Comparison of ENCODE assay signal across 15 cellular contexts in the genomic region with DNA sequence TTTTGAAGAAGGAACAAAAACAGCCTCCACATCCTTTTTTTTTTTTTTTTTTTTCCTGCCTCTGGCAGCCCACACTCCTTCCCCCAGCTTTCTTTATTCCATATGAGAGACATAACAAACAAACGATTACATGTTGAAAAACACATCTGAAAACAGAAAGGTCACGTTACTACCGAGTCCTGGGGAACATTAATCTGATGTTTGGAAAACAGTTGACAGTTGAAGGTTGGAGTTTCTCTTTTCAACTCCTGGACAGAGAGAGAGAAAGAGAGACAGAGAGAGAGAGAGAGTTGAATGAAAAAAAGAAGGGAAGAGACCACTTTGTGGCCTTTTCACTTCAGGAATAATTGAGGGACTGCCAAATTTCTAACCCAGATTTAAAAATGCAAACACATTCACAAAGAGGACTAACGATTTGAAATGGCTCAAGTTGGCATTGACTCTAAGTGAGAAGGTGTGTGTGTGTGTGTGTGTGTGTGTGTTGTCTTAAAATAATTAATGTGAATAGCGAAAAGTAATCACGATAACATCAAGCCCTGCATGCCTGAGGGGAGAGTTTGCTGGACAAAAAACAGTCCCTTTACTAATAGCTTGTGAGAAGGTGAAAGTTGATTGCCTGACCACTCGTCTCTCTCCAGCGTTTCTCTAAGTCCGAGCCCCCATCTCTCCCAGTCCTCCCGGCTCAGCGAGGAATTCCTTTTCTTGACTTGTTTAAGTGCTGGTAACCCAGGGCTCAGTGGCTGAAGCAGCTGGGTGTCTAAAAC.
A peak's percentile ranks its signal among the peaks of the same experiment; 100 is the strongest.
DNase-seq lines count a peak whose midpoint lies in the region; ATAC-seq, FAIRE-seq and TF ChIP-seq lines count a peak whose summit lies in the region.
"Had no signal": no experiment of that assay in that cellular context is flagged by ENCODE, and none has a peak within 500 bp of the region (broad histone marks: within the 10 kb centered on the region; RNA-seq: fewer than 3 reads in every experiment).

No MANE protein-coding gene starts in this region.

- H3K4me1 ChIP-seq in BLaER1 treated with 17β-estradiol and CSF1 and Interleukin-3, amounts not matched to agents 10 nM and 100 nM = peaks cover 19 to 33% (median 26%) of the 10 kb centered on the region in 10 experiments
- peaks cover 2% of the 10 kb centered on the region; the same call in 1 of the 2 replicates for H3K4me1 ChIP-seq in H9 (ENCODE audit: insufficient read depth, low read length)
- no peaks in the 10 kb centered on the region for H3K4me1 ChIP-seq in K562 (replicated peaks in 1 of 2; ENCODE audit: control insufficient read depth in 2 of 2, insufficient read depth in 2 of 2, low read length in 2 of 2)
- H3K4me1 ChIP-seq in muscle layer of duodenum (ENCODE audit: control insufficient read depth in 1 of 2, insufficient read depth in 2 of 2, low read length in 2 of 2) = peaks cover 0 to 27% of the 10 kb centered on the region in 2 donors

- H3K4me2 ChIP-seq in BLaER1 treated with 17β-estradiol and CSF1 and Interleukin-3, amounts not matched to agents 10 nM and 100 nM = peak overlapping the region in 8 of 11 experiments; percentile 3 to 100 (median 94); a peak in 10 of 22 replicates
- peak overlapping the region; percentile 80 for H3K4me2 ChIP-seq in H9 (ENCODE audit: insufficient read depth, insufficient read length, low read length)
- no peak overlapping the region for H3K4me2 ChIP-seq in K562 (ENCODE audit: insufficient read depth, low read length)

- peaks cover 0 to 32% (median 23%) of the 10 kb centered on the region in 11 experiments; a peak in 17 of 22 replicates for H4K20me1 ChIP-seq in BLaER1 treated with 17β-estradiol and CSF1 and Interleukin-3, amounts not matched to agents 10 nM and 100 nM
- H4K20me1 ChIP-seq in H9 (ENCODE audit: control insufficient read depth, insufficient read depth, insufficient read length) (peaks cover 6% of the 10 kb centered on the region), K562 (replicated peaks; ENCODE audit: control insufficient read depth, insufficient read depth, low read length) (no peaks in the 10 kb centered on the region)

- no peak for TF ChIP-seq EP300 in K562 (IDR thresholded peaks at IDR 0.05; ENCODE audit: low read length)

- H2BK12ac ChIP-seq in H9 (ENCODE audit: insufficient read length, low read depth, low read length) = no peak overlapping the region

- no peak for ATAC-seq in K562

- H3K23ac ChIP-seq in H9 (ENCODE audit: insufficient read length, low read depth, low read length) = no peak overlapping the region

- H3K9ac ChIP-seq in BLaER1 treated with 17β-estradiol and CSF1 and Interleukin-3, amounts not matched to agents 10 nM and 100 nM = no peak overlapping the region
- no peak overlapping the region for H3K9ac ChIP-seq in H9 (ENCODE audit: extremely low read depth, insufficient read length, low read length)
- no peak overlapping the region for H3K9ac ChIP-seq in K562 (ENCODE audit: insufficient read depth in 1 of 2, low read depth in 2 of 2, low read length in 2 of 2)

- H3K56ac ChIP-seq in H9 (ENCODE audit: insufficient read length, low read depth, low read length) = no peak overlapping the region

- H2BK120ac ChIP-seq in H9 (ENCODE audit: low read depth, low read length, poor library complexity, severe bottlenecking) = no peak overlapping the region

- H3K23me2 ChIP-seq in H9 (ENCODE audit: insufficient read length, low read depth, low read length, poor library complexity, severe bottlenecking) = peaks cover 16% of the 10 kb centered on the region

- no peak overlapping the region for H3K4ac ChIP-seq in H9 (ENCODE audit: low read depth, low read length)

- H4K91ac ChIP-seq in H9 (ENCODE audit: insufficient read length, low read depth, low read length) = no peak overlapping the region

- no peaks in the 10 kb centered on the region for H3K79me2 ChIP-seq in H9 (ENCODE audit: insufficient read depth, low read length)
- H3K79me2 ChIP-seq in K562 (ENCODE audit: control insufficient read depth, insufficient read depth, low read length) = no peaks in the 10 kb centered on the region

- no peak overlapping the region; a peak in 1 of 20 replicates for H3K4me3 ChIP-seq in BLaER1 treated with 17β-estradiol and CSF1 and Interleukin-3, amounts not matched to agents 10 nM and 100 nM
- no peak overlapping the region for H3K4me3 ChIP-seq in K562
- peak overlapping the region; percentile 58 to 67 for H3K4me3 ChIP-seq in muscle layer of duodenum (ENCODE audit: low read depth in 1 of 2, low read length in 2 of 2)

- H3K14ac ChIP-seq in H9 (ENCODE audit: insufficient read depth, low read length) = no peak overlapping the region

- no peak overlapping the region for H3T11ph ChIP-seq in H9 (ENCODE audit: low read length)

- no peak overlapping the region for H4K8ac ChIP-seq in H9 (replicated peaks; ENCODE audit: insufficient read length, low read depth, low read length)

- peaks cover 56 to 57% of the 10 kb centered on the region in 2 experiments for H3K4me1 Mint-ChIP-seq in H9

- H3K9me1 ChIP-seq in K562 (ENCODE audit: control insufficient read depth, insufficient read depth, low read length) = no peaks in the 10 kb centered on the region

- no peak overlapping the region for H2BK15ac ChIP-seq in H9 (ENCODE audit: low read depth, low read length)

- intact Hi-C loops in K562 (cut with micrococcal nuclease) = no loop called here

- no peak for DNase-seq in H9
- DNase-seq in K562 (ENCODE audit: extremely low read depth in 1 of 4, low spot score in 3 of 4) = no peak
- DNase-seq in DMS53 treated with DMSO at 0.1 percent for 48 hours (lab: John Stamatoyannopoulos, UW; ENCODE audit: unreplicated experiment) = no peak
- no peak for DNase-seq in NCI-H2107 (lab: John Stamatoyannopoulos, UW)
- no peak for DNase-seq in H4 (ENCODE audit: low spot score)
- no peak for DNase-seq in NCI-H510A (lab: John Stamatoyannopoulos, UW)
- DNase-seq: activated CD4-positive, alpha-beta memory T cell treated with anti-CD3 and anti-CD28 coated beads, Interleukin-2, amount 10 ng/mL, durations not matched to agents 7 days and 5 days; activated effector memory CD4-positive, alpha-beta T cell treated with anti-CD3 and anti-CD28 coated beads, Interleukin-2, amount 50 U/mL, for 16 hours; effector memory CD4-positive, alpha-beta T cell; EL; NCI-H226; posterior cingulate gyrus had no signal

- CTCF ChIA-PET in K562 (lab: Yijun Ruan, JAX; ENCODE audit: low intra/inter-chr PET ratio) = no interaction called here

- H3K36me3 ChIP-seq in BLaER1 treated with 17β-estradiol and CSF1 and Interleukin-3, amounts not matched to agents 10 nM and 100 nM = no peaks in the 10 kb centered on the region
- H3K36me3 ChIP-seq in K562 (ENCODE audit: control insufficient read depth, insufficient read depth, low read length) = no peaks in the 10 kb centered on the region
- no peaks in the 10 kb centered on the region for H3K36me3 ChIP-seq in muscle layer of duodenum (ENCODE audit: control insufficient read depth in 1 of 2, insufficient read depth in 2 of 2, low read length in 2 of 2)

- WGBS in H9 (ENCODE audit: extremely low coverage, insufficient read length, low lambda C conversion rate) = no CpG with 5 or more reads among the region's 11 CpGs
- 59% methylated on average over 11 of the region's 11 CpGs for WGBS in K562 (ENCODE audit: insufficient coverage, low coverage, missing lambda C conversion rate)

- no peak overlapping the region for H2BK5ac ChIP-seq in H9 (ENCODE audit: insufficient read length, low read length)

- peak; percentile 49 for FAIRE-seq in K562 (lab: Jason Lieb, UNC)

- POLR2A ChIA-PET in K562 (lab: Yijun Ruan, JAX) = no interaction called here

- no peak overlapping the region for H3K18ac ChIP-seq in H9 (ENCODE audit: insufficient read length, low read depth, low read length)

- H3K27ac Mint-ChIP-seq in H9 = no peak overlapping the region; a peak in 1 of 7 replicates
- H3K27ac Mint-ChIP-seq: activated CD4-positive, alpha-beta memory T cell treated with anti-CD3 and anti-CD28 coated beads, Interleukin-2, amount 10 ng/mL, durations not matched to agents 7 days and 5 days; memory B cell had no signal

- no TSS peak for BruUV-seq in K562 (replicated peaks; lab: Mats Ljungman, UMichigan)

- no peak overlapping the region for H2BK20ac ChIP-seq in H9 (ENCODE audit: low read depth, low read length, poor library complexity, severe bottlenecking)

- no peak overlapping the region for H4K5ac ChIP-seq in H9 (ENCODE audit: insufficient read length, low read depth, low read length)

- TF ChIP-seq CTCF in H9 (conservative IDR thresholded peaks at IDR 0.05) (no peak), K562 (IDR thresholded peaks at IDR 0.05 in 2 of 3, conservative IDR thresholded peaks at IDR 0.05 in 1 of 3; ENCODE audit: insufficient read depth in 2 of 3, low read depth in 1 of 3, low read length in 3 of 3) (no peak)

- peaks cover 80 to 97% (median 92%) of the 10 kb centered on the region in 11 experiments for H3K27me3 ChIP-seq in BLaER1 treated with 17β-estradiol and CSF1 and Interleukin-3, amounts not matched to agents 10 nM and 100 nM
- H3K27me3 ChIP-seq in H9 (ENCODE audit: insufficient read depth, low read length) = peaks cover 72% of the 10 kb centered on the region
- no peaks in the 10 kb centered on the region for H3K27me3 ChIP-seq in K562 (ENCODE audit: control insufficient read depth in 2 of 2, insufficient read depth in 2 of 2, low read length in 2 of 2)
- peaks cover 57% of the 10 kb centered on the region for H3K27me3 ChIP-seq in muscle layer of duodenum (ENCODE audit: low read depth, low read length)

- H3K9me3 ChIP-seq in BLaER1 treated with 17β-estradiol and CSF1 and Interleukin-3, amounts not matched to agents 10 nM and 100 nM (replicated peaks in 1 of 11) = peaks cover 12 to 23% (median 16%) of the 10 kb centered on the region in 11 experiments
- no peaks in the 10 kb centered on the region for H3K9me3 ChIP-seq in H9 (ENCODE audit: control insufficient read depth, low read depth, low read length)
- peaks cover 5% of the 10 kb centered on the region; the same call in 1 of the 2 replicates for H3K9me3 ChIP-seq in K562 (replicated peaks; ENCODE audit: control insufficient read depth, insufficient read depth, low read depth, low read length)
- H3K9me3 ChIP-seq in muscle layer of duodenum (ENCODE audit: control insufficient read depth in 1 of 2, low read length in 2 of 2) = no peaks in the 10 kb centered on the region

- H3K9me3 Mint-ChIP-seq in H9 = peaks cover 3 to 4% of the 10 kb centered on the region in 2 experiments; a peak in 2 of 5 replicates
- H3K9me3 Mint-ChIP-seq: activated CD4-positive, alpha-beta memory T cell treated with anti-CD3 and anti-CD28 coated beads, Interleukin-2, amount 10 ng/mL, durations not matched to agents 7 days and 5 days had no signal

- H3K4me3 Mint-ChIP-seq in H9 = peak overlapping the region in 1 of 2 experiments; percentile 83; a peak in 3 of 5 replicates
- H3K4me3 Mint-ChIP-seq: activated CD4-positive, alpha-beta memory T cell treated with anti-CD3 and anti-CD28 coated beads, Interleukin-2, amount 10 ng/mL, durations not matched to agents 7 days and 5 days; memory B cell had no signal

- no peak overlapping the region for H3K27ac ChIP-seq in BLaER1 treated with 17β-estradiol and CSF1 and Interleukin-3, amounts not matched to agents 10 nM and 100 nM
- H3K27ac ChIP-seq in H9 (ENCODE audit: insufficient read length, low read depth, low read length) (no peak overlapping the region), K562 (ENCODE audit: extremely low read depth, low read depth, low read length) (no peak overlapping the region), muscle layer of duodenum (ENCODE audit: low read length) (no peak overlapping the region)

- H3K27me3 Mint-ChIP-seq in H9 (ENCODE audit: low read depth) = peaks cover 100% of the 10 kb centered on the region

- in situ Hi-C loops in K562 (cut with MboI) = no loop called here

- H2AFZ ChIP-seq in H9 (ENCODE audit: low read length) (no peak overlapping the region), K562 (ENCODE audit: low read depth, low read length) (0 out of 2 replicates have a peak overlapping the region, but pooled peaks have one; percentile 4)

- no peaks in the 10 kb centered on the region for H3K79me1 ChIP-seq in H9 (ENCODE audit: insufficient read depth, low read depth, low read length, poor library complexity, severe bottlenecking)

- no peaks in the 10 kb centered on the region for H3K36me3 Mint-ChIP-seq in H9 (ENCODE audit: insufficient read depth in 1 of 3, low read depth in 3 of 3)

- H2AK5ac ChIP-seq in H9 (ENCODE audit: insufficient read length, low read length) = no peak overlapping the region

- TF ChIP-seq RAD21 in K562 (CRISPR knock-in tag; conservative IDR thresholded peaks at IDR 0.05 in 1 of 2, IDR thresholded peaks at IDR 0.05 in 1 of 2) = no peak

- TF ChIP-seq POLR2A in K562 (conservative IDR thresholded peaks at IDR 0.05) = no peak

Comparison
In these comparisons a context has a peak if more than half of its experiments do, and no peak if none do; other contexts are left out.
1. H3K4me3 ChIP-seq: peak in muscle layer of duodenum (2 of 2); none in BLaER1 treated with 17β-estradiol and CSF1 and Interleukin-3, amounts not matched to agents 10 nM and 100 nM (0 of 10) and K562 (single experiment).